14 cellular contexts compared by ENCODE assay signal in the genomic region with DNA sequence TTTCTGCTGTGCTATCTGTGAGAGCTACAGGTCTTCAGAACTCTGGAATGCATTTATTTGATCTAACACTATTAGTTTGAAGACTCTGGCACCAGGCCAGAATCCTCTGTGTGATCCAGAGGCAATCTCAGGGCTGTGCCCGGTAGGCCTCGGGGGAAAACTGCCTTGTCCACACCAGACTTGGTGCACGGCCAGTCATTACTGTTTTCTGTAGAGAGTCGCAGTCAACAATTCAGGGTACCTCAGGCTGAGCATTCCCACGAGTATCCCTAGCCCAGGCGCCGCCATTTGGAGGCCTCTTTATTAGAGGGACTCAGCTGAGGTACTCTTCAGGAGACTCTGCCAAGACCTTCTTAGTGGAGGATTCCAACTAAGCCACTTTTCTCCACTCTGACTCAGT.
DNase-seq lines count a peak whose midpoint lies in the region; TF ChIP-seq lines count a peak whose summit lies in the region.
"Had no signal": no experiment of that assay in that cellular context is flagged by ENCODE, and none has a peak within 500 bp of the region (broad histone marks: within the 10 kb centered on the region; RNA-seq: fewer than 3 reads in every experiment).

No MANE protein-coding gene starts in this region.

- TF ChIP-seq CTCF in retinal pigment epithelial cell (conservative IDR thresholded peaks at IDR 0.05; ENCODE audit: low read depth, low read length): no peak

- DNase-seq in NCI-H1436 (lab: John Stamatoyannopoulos, UW): peak; percentile 0
- no peak for DNase-seq in NCI-H1436 treated with DMSO at 0.1 percent for 48 hours (lab: John Stamatoyannopoulos, UW)
- DNase-seq in NCI-H1105 treated with DMSO at 0.1 percent for 48 hours (lab: John Stamatoyannopoulos, UW): peak; percentile 23
- peak; percentile 21 for DNase-seq in astrocyte of the hippocampus (ENCODE audit: low read depth, low spot score)
- DNase-seq in retinal pigment epithelial cell (ENCODE audit: low read depth): peak; percentile 19
- no peak for DNase-seq in activated CD4-positive, alpha-beta T cell treated with anti-CD3 and anti-CD28 coated beads, Interleukin-2, amount 50 U/mL, for 1 hour
- no peak for DNase-seq in caudate nucleus (lab: John Stamatoyannopoulos, UW)
- DNase-seq in activated gamma-delta T cell treated with Interleukin-2 at 50 U/mL for 16 hours: no peak
- DNase-seq: activated CD4-positive, alpha-beta T cell treated with anti-CD3 and anti-CD28 coated beads, Interleukin-2, amount 50 U/mL, for 4 hours; activated naive CD4-positive, alpha-beta T cell treated with anti-CD3 and anti-CD28 coated beads for 36 hours; Karpas-422; naive thymus-derived CD8-positive, alpha-beta T cell had no signal

- H3K4me3 ChIP-seq in retinal pigment epithelial cell (ENCODE audit: low read length): no peak overlapping the region
- H3K4me3 ChIP-seq: skin epidermis, thoracic aorta had no signal

- no peak overlapping the region for H3K27ac ChIP-seq in caudate nucleus (ENCODE audit: low read depth, low read length)
- H3K27ac ChIP-seq: skin epidermis, thoracic aorta had no signal

Comparison
In these comparisons a context has a peak if more than half of its experiments do, and no peak if none do; other contexts are left out.
1. DNase-seq: peak in NCI-H1436 (single experiment), NCI-H1105 treated with DMSO at 0.1 percent for 48 hours (single experiment), astrocyte of the hippocampus (single experiment) and retinal pigment epithelial cell (single experiment); none in NCI-H1436 treated with DMSO at 0.1 percent for 48 hours (single experiment), activated CD4-positive, alpha-beta T cell treated with anti-CD3 and anti-CD28 coated beads, Interleukin-2, amount 50 U/mL, for 1 hour (single experiment), caudate nucleus (0 of 61) and activated gamma-delta T cell treated with Interleukin-2 at 50 U/mL for 16 hours (single experiment).